8 cellular contexts compared by ENCODE assay signal in the genomic region with DNA sequence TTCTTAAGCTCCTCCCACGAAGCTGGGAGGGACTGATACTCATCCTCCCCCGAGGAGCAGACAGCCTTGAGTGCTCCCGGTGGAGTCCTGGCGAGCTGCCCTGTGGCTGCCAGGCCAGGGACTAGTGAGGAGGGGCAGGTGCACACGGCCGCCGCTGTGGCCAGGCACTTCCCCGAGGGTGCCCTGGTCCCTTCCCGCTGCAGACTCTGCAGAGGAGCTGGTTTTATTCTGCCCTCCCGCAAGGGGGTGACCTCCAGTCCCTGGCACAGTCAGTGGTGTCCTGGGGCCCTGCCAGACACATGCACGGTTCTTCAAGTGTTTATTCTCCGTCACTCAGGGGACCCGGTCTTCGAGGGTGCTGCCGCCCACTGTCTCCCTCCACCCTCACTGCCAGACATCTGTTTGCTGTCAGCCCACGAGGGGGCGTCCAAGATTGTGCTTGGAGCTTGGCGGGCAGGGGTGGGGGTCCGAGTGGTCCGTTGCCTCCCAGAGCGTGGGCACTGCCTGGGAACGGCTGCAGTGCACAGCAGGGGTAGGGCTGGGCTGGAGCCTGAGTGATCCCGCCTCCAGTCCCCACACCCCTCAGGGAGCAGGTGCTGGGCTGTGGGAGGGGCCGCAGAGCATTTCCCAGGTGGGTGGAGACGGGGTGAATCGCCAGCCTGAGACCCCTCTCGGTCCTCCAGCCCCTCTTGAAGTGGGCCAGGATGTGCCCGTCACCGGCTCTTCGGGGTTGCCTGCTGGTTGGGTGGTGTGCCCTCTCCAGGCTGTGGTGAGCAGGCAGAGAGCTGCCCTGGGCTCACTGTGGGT. TPM values are rescaled to one million over a fixed set of nuclear protein-coding genes. Genes with fewer than 3 reads are reported as not detected.
DNase-seq lines count a peak whose midpoint lies in the region; ATAC-seq and TF ChIP-seq lines count a peak whose summit lies in the region.

No MANE protein-coding gene starts in this region.

- H3K4me3 Mint-ChIP-seq in IgD-negative memory B cell, result peak overlapping the region in 2 of 4 donors; percentile 71 to 74

- TF ChIP-seq EP300 in upper lobe of left lung (IDR thresholded peaks at IDR 0.05), result no peak

- no peak overlapping the region for H3K27ac ChIP-seq in Panc1 (ENCODE audit: low read length)
- no peak overlapping the region for H3K27ac ChIP-seq in upper lobe of left lung

- intact Hi-C loops in Panc1 (cut with micrococcal nuclease; ENCODE audit: unreplicated experiment) (no loop called here), left colon (cut with DNase I, micrococcal nuclease) (no loop called here)

- in situ Hi-C loops in Panc1 (cut with HindIII; ENCODE audit: low pct_unique_long_range_greater_than_20kb, low sequenced_read_pairs), result no loop called here

- ATAC-seq in Panc1 (peak; percentile 45), left colon (peak; percentile 31), upper lobe of left lung (ENCODE audit: low FRiP score in 2 of 2) (no peak), HG02678 (IDR thresholded peaks at IDR 0.05; ENCODE audit: unreplicated experiment) (no peak), HG02938 (IDR thresholded peaks at IDR 0.05; ENCODE audit: unreplicated experiment) (no peak)

- POLR2A ChIA-PET in Panc1 (lab: Charles Lee), result no interaction called here

- H3K9me3 ChIP-seq in Panc1 (ENCODE audit: control insufficient read depth, insufficient read depth, low read depth, low read length) (no peaks in the 10 kb centered on the region), upper lobe of left lung (no peaks in the 10 kb centered on the region)

- H3K36me3 Mint-ChIP-seq in IgD-negative memory B cell, result no peaks in the 10 kb centered on the region

- H3K4me1 ChIP-seq in Panc1 (ENCODE audit: control insufficient read depth, insufficient read depth, low read length), result peaks cover 26% of the 10 kb centered on the region
- peaks cover 28 to 38% (median 34%) of the 10 kb centered on the region in 4 donors for H3K4me1 ChIP-seq in upper lobe of left lung

- H3K4me3 ChIP-seq in Panc1 (ENCODE audit: low read depth in 2 of 2, low read length in 2 of 2), result peak overlapping the region in 1 of 2 experiments; percentile 9; a peak in 1 of 4 replicates
- H3K4me3 ChIP-seq in upper lobe of left lung, result no peak overlapping the region

- 2 to 11% methylated on average over 12 to 29 of the region's 30 CpGs for WGBS in upper lobe of left lung, 2 donors

- H3K4me1 Mint-ChIP-seq in IgD-negative memory B cell, result peaks cover 6 to 14% (median 9%) of the 10 kb centered on the region in 3 donors

- H3K27ac Mint-ChIP-seq in IgD-negative memory B cell, result peak overlapping the region in 2 of 3 donors; percentile 71 to 86

- no peak for TF ChIP-seq POLR2A in upper lobe of left lung (IDR thresholded peaks at IDR 0.05)

- CTCF ChIA-PET in Panc1 (lab: Charles Lee), result interaction anchor here (0.6 to 1.3 kb wide), 6 partner anchors 9 to 435 kb away, joined by 3 to 4 read pairs (median 3); no protein-coding TSS in a partner anchor

- H3K27me3 ChIP-seq in Panc1 (ENCODE audit: control insufficient read depth, insufficient read depth, low read length), result no peaks in the 10 kb centered on the region
- H3K27me3 ChIP-seq in upper lobe of left lung, result no peaks in the 10 kb centered on the region

- BruUV-seq in Panc1 (replicated peaks; lab: Mats Ljungman, UMichigan), result no TSS peak

- H3K27me3 Mint-ChIP-seq in IgD-negative memory B cell, result peaks cover 3% of the 10 kb centered on the region

- DNase-seq in DMS114 treated with DMSO at 0.1 percent for 48 hours (lab: John Stamatoyannopoulos, UW; ENCODE audit: unreplicated experiment) (peak; percentile 18), Panc1 (ENCODE audit: low read depth, low spot score) (no peak), astrocyte of the hippocampus (ENCODE audit: low read depth, low spot score) (peak; percentile 50), left colon (peak; percentile 83 to 84), upper lobe of left lung (peak; percentile 67 to 85)

- TF ChIP-seq CTCF in Panc1 (IDR thresholded peaks at IDR 0.05) (peak; percentile 90), upper lobe of left lung (IDR thresholded peaks at IDR 0.05) (peak in 5 of 6 experiments; percentile 20 to 61 (median 44))

- no peaks in the 10 kb centered on the region for H3K9me3 Mint-ChIP-seq in IgD-negative memory B cell

- no peaks in the 10 kb centered on the region for H3K36me3 ChIP-seq in Panc1 (ENCODE audit: control insufficient read depth, insufficient read depth, low read length)
- no peaks in the 10 kb centered on the region for H3K36me3 ChIP-seq in upper lobe of left lung

RNA-seq across cellular contexts. Expression of gene CABLES2, which starts 3.1 kb away (rescaled TPM):
- 1.1 TPM for polyA plus RNA-seq in IgD-negative memory B cell
- total RNA-seq in Panc1 (2021; ENCODE audit: unreplicated experiment) (9.8 TPM), left colon (1 to 10 TPM; 7.8 to 9.5 TPM), upper lobe of left lung (1 to 10 TPM; 2.2 to 5.2 (median 4.0) TPM)
- polyA plus RNA-seq in Panc1 (2012; ENCODE audit: insufficient read length), result 12.0 TPM

RNA-seq across cellular contexts. Expression of gene RBBP8NL, which starts 17.2 kb away (rescaled TPM):
- polyA plus RNA-seq in IgD-negative memory B cell, result not detected
- total RNA-seq in Panc1 (2021; ENCODE audit: unreplicated experiment) (not detected), left colon (1 to 10 TPM; 4.8 to 6.7 TPM), upper lobe of left lung (1 to 10 TPM in 4 of 6 donors, under 1 TPM in 1, not detected in 1; 0.51 to 6.3 (median 1.9) TPM)
- polyA plus RNA-seq in Panc1 (2012; ENCODE audit: insufficient read length), result not detected

RNA-seq across cellular contexts. Expression of gene RPS21, which starts 23.2 kb away (rescaled TPM):
- 3,148 TPM for polyA plus RNA-seq in IgD-negative memory B cell
- total RNA-seq in Panc1 (2021; ENCODE audit: unreplicated experiment) (1,761 TPM), left colon (1,000 to 10,000 TPM; 1,150 to 1,291 TPM), upper lobe of left lung (1,000 to 10,000 TPM in 3 of 6 donors, 100 to 1,000 TPM in 2, 10 to 100 TPM in 1; 94.6 to 1,381 (median 998) TPM)
- 4,052 TPM for polyA plus RNA-seq in Panc1 (2012; ENCODE audit: insufficient read length)

RNA-seq across cellular contexts. Expression of gene LAMA5, which starts 43.0 kb away (rescaled TPM):
- 10.1 TPM for polyA plus RNA-seq in IgD-negative memory B cell
- total RNA-seq in Panc1 (2021; ENCODE audit: unreplicated experiment) (497 TPM), left colon (10 to 100 TPM; 18.2 to 45.8 TPM), upper lobe of left lung (1,000 to 10,000 TPM in 1 of 6 donors, 100 to 1,000 TPM in 5; 176 to 1,019 (median 307) TPM)
- 508 TPM for polyA plus RNA-seq in Panc1 (2012; ENCODE audit: insufficient read length)

Comparison
In these comparisons a context has a peak if more than half of its experiments do, and no peak if none do; other contexts are left out.
1. ATAC-seq: peak in Panc1 (single experiment) and left colon (single experiment); none in upper lobe of left lung (0 of 2), HG02678 (single experiment) and HG02938 (single experiment).